Comparison of ENCODE assay signal across 23 cellular contexts in genomic region chr16:54944002-54944401, GRCh38. TPM values are rescaled to one million over a fixed set of nuclear protein-coding genes. Genes with fewer than 3 reads are reported as not detected.
A peak's percentile ranks its signal among the peaks of the same experiment; 100 is the strongest.
DNase-seq lines count a peak whose midpoint lies in the region; ATAC-seq lines count a peak whose summit lies in the region.
"Had no signal": no experiment of that assay in that cellular context is flagged by ENCODE, and none has a peak within 500 bp of the region (broad histone marks: within the 10 kb centered on the region; RNA-seq: fewer than 3 reads in every experiment).

No MANE protein-coding gene starts in this region.

- H4K20me1 ChIP-seq in GM23248 (ENCODE audit: insufficient read depth): no peaks in the 10 kb centered on the region

- in situ Hi-C loops in GM23248 (cut with MboI): no loop called here

- no peak overlapping the region for H2AFZ ChIP-seq in GM23248
- H2AFZ ChIP-seq: PC-9 had no signal

- peaks cover 35% of the 10 kb centered on the region for H3K79me2 ChIP-seq in GM23248 (ENCODE audit: insufficient read depth)

- H3K9me2 ChIP-seq in GM23248 (ENCODE audit: insufficient read depth): no peaks in the 10 kb centered on the region

- H3K36me3 ChIP-seq in GM23248 (ENCODE audit: low read depth): no peaks in the 10 kb centered on the region

- peak; percentile 67 for ATAC-seq in GM18867 (IDR thresholded peaks at IDR 0.05; ENCODE audit: unreplicated experiment)
- peak; percentile 75 for ATAC-seq in HG03520 (IDR thresholded peaks at IDR 0.05; ENCODE audit: unreplicated experiment)
- no peak for ATAC-seq in GM21737 (IDR thresholded peaks at IDR 0.05; ENCODE audit: unreplicated experiment)
- ATAC-seq: T-cell had no signal

- DNase-seq in GM23248 (peak; percentile 37), islet precursor cell (peak; percentile 7), SHP77 treated with DMSO at 0.1 percent for 48 hours (lab: John Stamatoyannopoulos, UW) (no peak), medulla oblongata (ENCODE audit: extremely low spot score) (no peak)
- DNase-seq: C1 segment of cervical spinal cord; CD4-positive, alpha-beta memory T cell; COR-L47; DMS53; H9; HFFc6; IMR-90; KG1; MG63; NCI-H2029; NCI-H526 treated with DMSO at 0.1 percent for 48 hours; PC-9; Right ventricle myocardium superior; RPMI8226; T-cell had no signal

- no peak overlapping the region for H3K9ac ChIP-seq in GM23248

- H3K9me3 ChIP-seq in GM23248 (ENCODE audit: low read depth): no peaks in the 10 kb centered on the region
- H3K9me3 ChIP-seq: MG63 had no signal

- H3K4me3 ChIP-seq in GM23248: no peak overlapping the region
- H3K4me3 ChIP-seq: MG63, PC-9 had no signal

- H3K27me3 ChIP-seq in GM23248 (replicated peaks; ENCODE audit: insufficient read depth): no peaks in the 10 kb centered on the region
- H3K27me3 ChIP-seq: MG63 had no signal

- WGBS in GM23248 (ENCODE audit: low coverage in 1 of 2, low lambda C conversion rate in 2 of 2, missing lambda C conversion rate in 2 of 2), 2 experiments: 29 to 32% methylated on average over 1 of the region's 1 CpG

- no peak overlapping the region for H3K27ac ChIP-seq in GM23248
- H3K27ac ChIP-seq: PC-9 had no signal

- no peaks in the 10 kb centered on the region for H3F3A ChIP-seq in GM23248 (ENCODE audit: insufficient read depth)

- peaks cover 16% of the 10 kb centered on the region for H3K4me1 ChIP-seq in GM23248 (ENCODE audit: insufficient read depth)

- no peak overlapping the region for H3K4me2 ChIP-seq in GM23248 (ENCODE audit: unreplicated experiment)
- H3K4me2 ChIP-seq: PC-9 had no signal

RNA-seq across cellular contexts. Expression of gene IRX5, which starts 13.3 kb away (rescaled TPM):
- total RNA-seq in GM23248 (2014; rRNA removed; shearing (Covaris generic)): 13.9 and 20.6 TPM in 2 replicates
- polyA plus RNA-seq in GM23248 (2016; fragmentation: Nextera tagmentation; extraction: Ambion mirVana): 2.9 and 3.6 TPM in 2 replicates
- total RNA-seq: CD4-positive, alpha-beta memory T cell; G401; IMR-90; PC-9; T-cell had no signal
- polyA plus RNA-seq: IMR-90 had no signal

Comparison
In these comparisons a context has a peak if more than half of its experiments do, and no peak if none do; other contexts are left out.
1. DNase-seq: peak in GM23248 (single experiment) and islet precursor cell (single experiment); none in SHP77 treated with DMSO at 0.1 percent for 48 hours (single experiment) and medulla oblongata (single experiment).